Comparison of ENCODE assay signal across 28 cellular contexts in the genomic region with DNA sequence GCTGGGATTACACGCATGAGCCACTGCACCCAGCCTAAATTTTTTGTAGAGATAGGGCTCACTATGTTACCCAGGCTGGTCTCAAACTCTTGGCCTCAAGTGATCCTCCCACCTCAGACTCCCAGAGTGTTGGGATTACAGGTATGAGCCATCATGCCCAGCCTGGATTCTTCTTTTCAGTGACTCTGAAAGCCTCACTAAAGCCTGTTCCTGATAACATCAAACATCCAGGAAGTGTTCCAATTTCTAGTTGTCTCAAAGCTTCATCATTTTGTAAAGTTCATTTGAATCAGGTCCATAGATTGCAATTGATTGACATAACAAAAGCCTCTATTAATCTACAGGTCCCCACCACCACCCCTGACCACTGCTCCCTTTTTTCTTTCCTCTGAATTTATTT.
"Had no signal": no experiment of that assay in that cellular context is flagged by ENCODE, and none has a peak within 500 bp of the region (broad histone marks: within the 10 kb centered on the region; RNA-seq: fewer than 3 reads in every experiment).

No MANE protein-coding gene starts in this region.

- H3K27me3 Mint-ChIP-seq: activated naive CD8-positive, alpha-beta T cell treated with anti-CD3 and anti-CD28 coated beads, Interleukin-2, amount 10 ng/mL, durations not matched to agents 7 days and 5 days; central memory CD8-positive, alpha-beta T cell; effector memory CD8-positive, alpha-beta T cell; naive thymus-derived CD8-positive, alpha-beta T cell; stimulated activated naive CD8-positive, alpha-beta T cell treated with anti-CD3 and anti-CD28 coated beads, Interleukin-15, Interleukin-2, amounts not matched to agents 100 ng/mL and 50 ng/mL, for 24 hours had no signal

- H3K27ac ChIP-seq: dorsolateral prefrontal cortex, left lung, neutrophil, pancreas, psoas muscle, right atrium auricular region, thyroid gland, upper lobe of right lung had no signal

- ATAC-seq: effector memory CD8-positive, alpha-beta T cell; esophagus mucosa; naive thymus-derived CD8-positive, alpha-beta T cell; pancreas; psoas muscle; upper lobe of right lung had no signal

- H3K27ac Mint-ChIP-seq: activated naive CD4-positive, alpha-beta T cell treated with anti-CD3 and anti-CD28 coated beads for 36 hours; activated naive CD8-positive, alpha-beta T cell treated with anti-CD3 and anti-CD28 coated beads, Interleukin-2, amount 10 ng/mL, durations not matched to agents 7 days and 5 days; immature natural killer cell; T-helper 1 cell treated with Interleukin-12 subunit alpha and Interleukin-12 subunit beta and Interleukin-4 antibody, amounts not matched to agents 30 μg/mL and 1 μg/mL, for 36 hours had no signal

- H3K27me3 ChIP-seq: breast epithelium, dorsolateral prefrontal cortex, left lung, neutrophil, pancreas, right atrium auricular region, thyroid gland, upper lobe of right lung had no signal

- H3K36me3 ChIP-seq: breast epithelium, pancreas, right atrium auricular region, thyroid gland had no signal

- H3K9me3 Mint-ChIP-seq: activated naive CD4-positive, alpha-beta T cell treated with anti-CD3 and anti-CD28 coated beads for 36 hours; activated naive CD8-positive, alpha-beta T cell treated with anti-CD3 and anti-CD28 coated beads, Interleukin-2, amount 10 ng/mL, durations not matched to agents 7 days and 5 days; central memory CD8-positive, alpha-beta T cell; effector memory CD8-positive, alpha-beta T cell; immature natural killer cell; naive thymus-derived CD8-positive, alpha-beta T cell; stimulated activated naive CD8-positive, alpha-beta T cell treated with anti-CD3 and anti-CD28 coated beads, Interleukin-15, Interleukin-2, amounts not matched to agents 100 ng/mL and 50 ng/mL, for 24 hours; T-helper 1 cell treated with Interleukin-12 subunit alpha and Interleukin-12 subunit beta and Interleukin-4 antibody, amounts not matched to agents 30 μg/mL and 1 μg/mL, for 36 hours had no signal

- H3K4me3 Mint-ChIP-seq: activated naive CD4-positive, alpha-beta T cell treated with anti-CD3 and anti-CD28 coated beads for 36 hours; activated naive CD8-positive, alpha-beta T cell treated with anti-CD3 and anti-CD28 coated beads, Interleukin-2, amount 10 ng/mL, durations not matched to agents 7 days and 5 days; central memory CD8-positive, alpha-beta T cell; effector memory CD8-positive, alpha-beta T cell; immature natural killer cell; naive thymus-derived CD8-positive, alpha-beta T cell; stimulated activated naive CD8-positive, alpha-beta T cell treated with anti-CD3 and anti-CD28 coated beads, Interleukin-15, Interleukin-2, amounts not matched to agents 100 ng/mL and 50 ng/mL, for 24 hours; T-helper 1 cell treated with Interleukin-12 subunit alpha and Interleukin-12 subunit beta and Interleukin-4 antibody, amounts not matched to agents 30 μg/mL and 1 μg/mL, for 36 hours had no signal

- DNase-seq: activated effector memory CD4-positive, alpha-beta T cell treated with Interleukin-2 at 50 U/mL for 16 hours; activated naive CD4-positive, alpha-beta T cell treated with anti-CD3 and anti-CD28 coated beads for 36 hours; activated naive CD8-positive, alpha-beta T cell treated with anti-CD3 and anti-CD28 coated beads, Interleukin-2, amount 10 ng/mL, durations not matched to agents 7 days and 5 days; activated T-cell treated with anti-CD3 and anti-CD28 coated beads, Interleukin-2, amount 50 U/mL, for 48 hours; amniotic stem cell; dorsolateral prefrontal cortex; effector memory CD8-positive, alpha-beta T cell; foreskin melanocyte; immature natural killer cell; kidney glomerular epithelial cell; left lung; naive thymus-derived CD8-positive, alpha-beta T cell; pancreas; stimulated activated CD4-positive, alpha-beta T cell treated with anti-CD3 and anti-CD28 coated beads, Interleukin-4, amount 100 ng/mL, for 24 hours; substantia nigra; thyroid gland; upper lobe of right lung had no signal

- FAIRE-seq: colon, endothelial cell of umbilical vein, pancreas had no signal

- H3K9me3 ChIP-seq: breast epithelium, left lung, neutrophil, pancreas, psoas muscle, right atrium auricular region, thyroid gland, upper lobe of right lung had no signal

- H3K4me3 ChIP-seq: breast epithelium, dorsolateral prefrontal cortex, left lung, lung, pancreas, psoas muscle, right atrium auricular region, thyroid gland, upper lobe of right lung had no signal

- H3K4me1 ChIP-seq: breast epithelium, right atrium auricular region, thyroid gland, upper lobe of right lung had no signal
